8 cellular contexts compared by ENCODE assay signal in genomic region chr12:49357099-49357678, GRCh38. TPM values are rescaled to one million over a fixed set of nuclear protein-coding genes. Genes with fewer than 3 reads are reported as not detected.
DNase-seq lines count a peak whose midpoint lies in the region; ATAC-seq, FAIRE-seq and TF ChIP-seq lines count a peak whose summit lies in the region.

No MANE protein-coding gene starts in this region.

- H3K36me3 Mint-ChIP-seq in activated naive CD8-positive, alpha-beta T cell treated with anti-CD3 and anti-CD28 coated beads for 36 hours = no peaks in the 10 kb centered on the region

- H3K9me3 Mint-ChIP-seq in activated naive CD8-positive, alpha-beta T cell treated with anti-CD3 and anti-CD28 coated beads for 36 hours = no peaks in the 10 kb centered on the region

- no peaks in the 10 kb centered on the region for H3K36me3 ChIP-seq in colonic mucosa

- ATAC-seq in HG02970 (IDR thresholded peaks at IDR 0.05; ENCODE audit: low FRiP score, unreplicated experiment) = no peak

- H3K27ac ChIP-seq in colonic mucosa = no peak overlapping the region

- H3K9me3 ChIP-seq in colonic mucosa = no peaks in the 10 kb centered on the region

- H3K4me3 ChIP-seq in colonic mucosa = no peak overlapping the region

- no peak overlapping the region for H3K4me3 Mint-ChIP-seq in activated naive CD8-positive, alpha-beta T cell treated with anti-CD3 and anti-CD28 coated beads for 36 hours

- no peaks in the 10 kb centered on the region for H3K4me1 ChIP-seq in colonic mucosa

- peaks cover 49% of the 10 kb centered on the region for H3K27me3 Mint-ChIP-seq in activated naive CD8-positive, alpha-beta T cell treated with anti-CD3 and anti-CD28 coated beads for 36 hours

- DNase-seq in NCI-H1105 treated with DMSO at 0.1 percent for 48 hours (lab: John Stamatoyannopoulos, UW) = peak; percentile 11
- no peak for DNase-seq in colonic mucosa
- DNase-seq in pons (ENCODE audit: low spot score) = peak; percentile 52
- DNase-seq in C1 segment of cervical spinal cord (lab: John Stamatoyannopoulos, UW) = no peak
- no peak for DNase-seq in activated naive CD8-positive, alpha-beta T cell treated with anti-CD3 and anti-CD28 coated beads for 36 hours
- DNase-seq in activated effector memory CD4-positive, alpha-beta T cell treated with anti-CD3 and anti-CD28 coated beads, Interleukin-2, amount 50 U/mL, for 16 hours = no peak

- H3K27ac Mint-ChIP-seq in activated naive CD8-positive, alpha-beta T cell treated with anti-CD3 and anti-CD28 coated beads for 36 hours = no peak overlapping the region

- peaks cover 6% of the 10 kb centered on the region for H3K4me1 Mint-ChIP-seq in activated naive CD8-positive, alpha-beta T cell treated with anti-CD3 and anti-CD28 coated beads for 36 hours

- no peaks in the 10 kb centered on the region for H3K27me3 ChIP-seq in colonic mucosa

- no peak overlapping the region for H3K9ac ChIP-seq in colonic mucosa (ENCODE audit: low read depth in 2 of 2, low read length in 2 of 2)

- FAIRE-seq in G401.6 (lab: Jason Lieb, UNC) = peak; percentile 63

- intact Hi-C loops in colonic mucosa (cut with DNase I) = loop anchor here (10.0 kb wide), 1 partner anchor 228 kb away; no protein-coding TSS in a partner anchor

- peak; percentile 19 for TF ChIP-seq CTCF in colonic mucosa (IDR thresholded peaks at IDR 0.05)

RNA-seq across cellular contexts. Expression of gene SPATS2, which starts 10.1 kb away (rescaled TPM):
- total RNA-seq in colonic mucosa = 10 to 100 TPM; 17.2 to 21.9 TPM
- total RNA-seq in activated naive CD8-positive, alpha-beta T cell treated with anti-CD3 and anti-CD28 coated beads for 36 hours = 1 to 10 TPM; 8.5 to 9.1 TPM

RNA-seq across cellular contexts. Expression of gene DNAJC22, which starts 10.5 kb away (rescaled TPM):
- total RNA-seq in colonic mucosa = 10 to 100 TPM; 29.0 to 34.2 TPM
- total RNA-seq in activated naive CD8-positive, alpha-beta T cell treated with anti-CD3 and anti-CD28 coated beads for 36 hours = not detected

RNA-seq across cellular contexts. Expression of gene C1QL4, which starts 20.2 kb away (rescaled TPM):
- total RNA-seq in colonic mucosa = not detected
- total RNA-seq in activated naive CD8-positive, alpha-beta T cell treated with anti-CD3 and anti-CD28 coated beads for 36 hours = not detected

RNA-seq across cellular contexts. Expression of gene TROAP, which starts 34.1 kb away (rescaled TPM):
- total RNA-seq in colonic mucosa = 10 to 100 TPM; 11.8 to 51.8 TPM
- 10 to 100 TPM; 56.6 to 59.7 TPM for total RNA-seq in activated naive CD8-positive, alpha-beta T cell treated with anti-CD3 and anti-CD28 coated beads for 36 hours

Comparison
In these comparisons a context has a peak if more than half of its experiments do, and no peak if none do; other contexts are left out.
1. DNase-seq: peak in NCI-H1105 treated with DMSO at 0.1 percent for 48 hours (single experiment) and pons (single experiment); none in colonic mucosa (single experiment), C1 segment of cervical spinal cord (0 of 14), activated naive CD8-positive, alpha-beta T cell treated with anti-CD3 and anti-CD28 coated beads for 36 hours (single experiment) and activated effector memory CD4-positive, alpha-beta T cell treated with anti-CD3 and anti-CD28 coated beads, Interleukin-2, amount 50 U/mL, for 16 hours (single experiment).
2. RNA of gene DNAJC22, which starts 10.5 kb away (total RNA-seq): 29.0 to 34.2 TPM in colonic mucosa; not detected in activated naive CD8-positive, alpha-beta T cell treated with anti-CD3 and anti-CD28 coated beads for 36 hours; every median in the first group is over 10 times any median in the second.